Comparison of ENCODE assay signal across 1 cellular context in the genomic region with DNA sequence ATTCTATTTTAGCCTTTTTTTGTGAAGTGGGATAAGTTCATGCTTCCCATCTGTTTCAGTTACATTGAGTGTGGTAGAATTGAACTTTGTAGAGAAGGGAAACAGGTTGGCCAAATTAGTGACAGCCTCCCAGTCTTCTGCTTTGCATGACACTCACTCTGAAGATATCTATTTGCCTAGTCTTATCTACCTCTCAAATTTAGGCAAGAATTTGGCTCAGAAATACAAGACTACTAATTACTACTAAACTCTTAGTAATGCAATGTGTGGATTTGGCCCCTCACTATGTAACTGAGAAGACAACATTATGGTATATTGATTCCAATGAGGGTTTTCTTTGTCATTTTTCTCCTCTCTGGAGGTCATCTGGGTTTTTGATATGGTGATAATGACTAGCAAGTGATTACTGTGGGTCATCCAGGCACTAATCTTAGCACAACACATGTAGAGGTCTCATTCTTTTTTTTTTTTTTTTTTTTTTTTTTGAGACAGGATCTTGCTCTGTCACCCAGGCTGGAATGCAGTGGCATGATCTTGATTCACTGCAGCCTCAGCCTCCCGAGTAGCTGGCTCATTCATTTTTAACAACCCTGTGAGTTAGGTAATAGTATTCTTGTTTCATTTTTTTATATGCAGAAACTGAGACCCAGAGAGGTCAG.
TF ChIP-seq lines count a peak whose summit lies in the region.

No MANE protein-coding gene starts in this region.

TF ChIP-seq in K562, 482 proteins besides CTCF, POLR2A, EP300 and RAD21 (continued from another document and continues in another):
- TF ChIP-seq, protein P1, sequence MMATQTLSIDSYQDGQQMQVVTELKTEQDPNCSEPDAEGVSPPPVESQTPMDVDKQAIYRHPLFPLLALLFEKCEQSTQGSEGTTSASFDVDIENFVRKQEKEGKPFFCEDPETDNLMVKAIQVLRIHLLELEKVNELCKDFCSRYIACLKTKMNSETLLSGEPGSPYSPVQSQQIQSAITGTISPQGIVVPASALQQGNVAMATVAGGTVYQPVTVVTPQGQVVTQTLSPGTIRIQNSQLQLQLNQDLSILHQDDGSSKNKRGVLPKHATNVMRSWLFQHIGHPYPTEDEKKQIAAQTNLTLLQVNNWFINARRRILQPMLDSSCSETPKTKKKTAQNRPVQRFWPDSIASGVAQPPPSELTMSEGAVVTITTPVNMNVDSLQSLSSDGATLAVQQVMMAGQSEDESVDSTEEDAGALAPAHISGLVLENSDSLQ (IDR thresholded peaks at IDR 0.05): no peak
- TF ChIP-seq CBX2 (IDR thresholded peaks at IDR 0.05; ENCODE audit: insufficient read depth, low read length, poor library complexity, severe bottlenecking) (no peak), ILK (tag; IDR thresholded peaks at IDR 0.05; ENCODE audit: borderline replicate concordance, low read depth) (no peak), HCFC1 (IDR thresholded peaks at IDR 0.05; ENCODE audit: low read depth, low read length) (no peak), SAP30 (IDR thresholded peaks at IDR 0.05; ENCODE audit: borderline replicate concordance, insufficient read depth, low read depth, low read length, poor library complexity, severe bottlenecking) (no peak), ZZZ3 (IDR thresholded peaks at IDR 0.05) (no peak), NR2C2 (CRISPR knock-in tag; IDR thresholded peaks at IDR 0.05) (no peak), NR2C2 (tag; IDR thresholded peaks at IDR 0.05) (peak; percentile 73), BMI1 (IDR thresholded peaks at IDR 0.05; ENCODE audit: low read length) (no peak), MXI1 (IDR thresholded peaks at IDR 0.05; ENCODE audit: low read depth, low read length) (no peak), BCL6 (CRISPR knock-in tag; IDR thresholded peaks at IDR 0.05) (no peak), HEY1 (CRISPR knock-in tag; IDR thresholded peaks at IDR 0.05; ENCODE audit: borderline replicate concordance) (no peak), ZNF830 (CRISPR knock-in tag; IDR thresholded peaks at IDR 0.05) (no peak), ZNF311 (CRISPR knock-in tag; IDR thresholded peaks at IDR 0.05) (no peak), RBM17 (IDR thresholded peaks at IDR 0.05; ENCODE audit: borderline replicate concordance, low read depth, low read length) (no peak), SETDB1 (IDR thresholded peaks at IDR 0.05; ENCODE audit: low read length) (no peak), POLR2H (tag; IDR thresholded peaks at IDR 0.05; ENCODE audit: low read depth) (no peak), STAT5A (IDR thresholded peaks at IDR 0.05; ENCODE audit: borderline replicate concordance, low read length) (peak; percentile 65; the same call in 1 of the 2 replicates), GATA2 (CRISPR knock-in tag; IDR thresholded peaks at IDR 0.05) (0 out of 2 replicates have a peak, but pooled peaks have one; percentile 28), ZNF445 (CRISPR knock-in tag; IDR thresholded peaks at IDR 0.05; ENCODE audit: low read depth) (no peak), ZNF12 (CRISPR knock-in tag; IDR thresholded peaks at IDR 0.05) (no peak), ZNF589 (CRISPR knock-in tag; IDR thresholded peaks at IDR 0.05; ENCODE audit: low read depth) (no peak; the same call in 1 of the 2 replicates), NR3C1 (CRISPR knock-in tag; IDR thresholded peaks at IDR 0.05) (no peak)
- TF ChIP-seq, protein P2, sequence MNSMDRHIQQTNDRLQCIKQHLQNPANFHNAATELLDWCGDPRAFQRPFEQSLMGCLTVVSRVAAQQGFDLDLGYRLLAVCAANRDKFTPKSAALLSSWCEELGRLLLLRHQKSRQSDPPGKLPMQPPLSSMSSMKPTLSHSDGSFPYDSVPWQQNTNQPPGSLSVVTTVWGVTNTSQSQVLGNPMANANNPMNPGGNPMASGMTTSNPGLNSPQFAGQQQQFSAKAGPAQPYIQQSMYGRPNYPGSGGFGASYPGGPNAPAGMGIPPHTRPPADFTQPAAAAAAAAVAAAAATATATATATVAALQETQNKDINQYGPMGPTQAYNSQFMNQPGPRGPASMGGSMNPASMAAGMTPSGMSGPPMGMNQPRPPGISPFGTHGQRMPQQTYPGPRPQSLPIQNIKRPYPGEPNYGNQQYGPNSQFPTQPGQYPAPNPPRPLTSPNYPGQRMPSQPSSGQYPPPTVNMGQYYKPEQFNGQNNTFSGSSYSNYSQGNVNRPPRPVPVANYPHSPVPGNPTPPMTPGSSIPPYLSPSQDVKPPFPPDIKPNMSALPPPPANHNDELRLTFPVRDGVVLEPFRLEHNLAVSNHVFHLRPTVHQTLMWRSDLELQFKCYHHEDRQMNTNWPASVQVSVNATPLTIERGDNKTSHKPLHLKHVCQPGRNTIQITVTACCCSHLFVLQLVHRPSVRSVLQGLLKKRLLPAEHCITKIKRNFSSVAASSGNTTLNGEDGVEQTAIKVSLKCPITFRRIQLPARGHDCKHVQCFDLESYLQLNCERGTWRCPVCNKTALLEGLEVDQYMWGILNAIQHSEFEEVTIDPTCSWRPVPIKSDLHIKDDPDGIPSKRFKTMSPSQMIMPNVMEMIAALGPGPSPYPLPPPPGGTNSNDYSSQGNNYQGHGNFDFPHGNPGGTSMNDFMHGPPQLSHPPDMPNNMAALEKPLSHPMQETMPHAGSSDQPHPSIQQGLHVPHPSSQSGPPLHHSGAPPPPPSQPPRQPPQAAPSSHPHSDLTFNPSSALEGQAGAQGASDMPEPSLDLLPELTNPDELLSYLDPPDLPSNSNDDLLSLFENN (IDR thresholded peaks at IDR 0.05; ENCODE audit: low read depth in 2 of 2, low read length in 2 of 2): peak in 1 of 2 experiments; percentile 33; a peak in 1 of 4 replicates
- TF ChIP-seq, protein P3, sequence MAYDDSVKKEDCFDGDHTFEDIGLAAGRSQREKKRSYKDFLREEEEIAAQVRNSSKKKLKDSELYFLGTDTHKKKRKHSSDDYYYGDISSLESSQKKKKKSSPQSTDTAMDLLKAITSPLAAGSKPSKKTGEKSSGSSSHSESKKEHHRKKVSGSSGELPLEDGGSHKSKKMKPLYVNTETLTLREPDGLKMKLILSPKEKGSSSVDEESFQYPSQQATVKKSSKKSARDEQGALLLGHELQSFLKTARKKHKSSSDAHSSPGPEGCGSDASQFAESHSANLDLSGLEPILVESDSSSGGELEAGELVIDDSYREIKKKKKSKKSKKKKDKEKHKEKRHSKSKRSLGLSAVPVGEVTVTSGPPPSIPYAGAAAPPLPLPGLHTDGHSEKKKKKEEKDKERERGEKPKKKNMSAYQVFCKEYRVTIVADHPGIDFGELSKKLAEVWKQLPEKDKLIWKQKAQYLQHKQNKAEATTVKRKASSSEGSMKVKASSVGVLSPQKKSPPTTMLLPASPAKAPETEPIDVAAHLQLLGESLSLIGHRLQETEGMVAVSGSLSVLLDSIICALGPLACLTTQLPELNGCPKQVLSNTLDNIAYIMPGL (CRISPR knock-in tag; IDR thresholded peaks at IDR 0.05): no peak
- TF ChIP-seq, protein P4, sequence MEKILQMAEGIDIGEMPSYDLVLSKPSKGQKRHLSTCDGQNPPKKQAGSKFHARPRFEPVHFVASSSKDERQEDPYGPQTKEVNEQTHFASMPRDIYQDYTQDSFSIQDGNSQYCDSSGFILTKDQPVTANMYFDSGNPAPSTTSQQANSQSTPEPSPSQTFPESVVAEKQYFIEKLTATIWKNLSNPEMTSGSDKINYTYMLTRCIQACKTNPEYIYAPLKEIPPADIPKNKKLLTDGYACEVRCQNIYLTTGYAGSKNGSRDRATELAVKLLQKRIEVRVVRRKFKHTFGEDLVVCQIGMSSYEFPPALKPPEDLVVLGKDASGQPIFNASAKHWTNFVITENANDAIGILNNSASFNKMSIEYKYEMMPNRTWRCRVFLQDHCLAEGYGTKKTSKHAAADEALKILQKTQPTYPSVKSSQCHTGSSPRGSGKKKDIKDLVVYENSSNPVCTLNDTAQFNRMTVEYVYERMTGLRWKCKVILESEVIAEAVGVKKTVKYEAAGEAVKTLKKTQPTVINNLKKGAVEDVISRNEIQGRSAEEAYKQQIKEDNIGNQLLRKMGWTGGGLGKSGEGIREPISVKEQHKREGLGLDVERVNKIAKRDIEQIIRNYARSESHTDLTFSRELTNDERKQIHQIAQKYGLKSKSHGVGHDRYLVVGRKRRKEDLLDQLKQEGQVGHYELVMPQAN (IDR thresholded peaks at IDR 0.05; ENCODE audit: borderline replicate concordance): no peak
- TF ChIP-seq, protein P5, sequence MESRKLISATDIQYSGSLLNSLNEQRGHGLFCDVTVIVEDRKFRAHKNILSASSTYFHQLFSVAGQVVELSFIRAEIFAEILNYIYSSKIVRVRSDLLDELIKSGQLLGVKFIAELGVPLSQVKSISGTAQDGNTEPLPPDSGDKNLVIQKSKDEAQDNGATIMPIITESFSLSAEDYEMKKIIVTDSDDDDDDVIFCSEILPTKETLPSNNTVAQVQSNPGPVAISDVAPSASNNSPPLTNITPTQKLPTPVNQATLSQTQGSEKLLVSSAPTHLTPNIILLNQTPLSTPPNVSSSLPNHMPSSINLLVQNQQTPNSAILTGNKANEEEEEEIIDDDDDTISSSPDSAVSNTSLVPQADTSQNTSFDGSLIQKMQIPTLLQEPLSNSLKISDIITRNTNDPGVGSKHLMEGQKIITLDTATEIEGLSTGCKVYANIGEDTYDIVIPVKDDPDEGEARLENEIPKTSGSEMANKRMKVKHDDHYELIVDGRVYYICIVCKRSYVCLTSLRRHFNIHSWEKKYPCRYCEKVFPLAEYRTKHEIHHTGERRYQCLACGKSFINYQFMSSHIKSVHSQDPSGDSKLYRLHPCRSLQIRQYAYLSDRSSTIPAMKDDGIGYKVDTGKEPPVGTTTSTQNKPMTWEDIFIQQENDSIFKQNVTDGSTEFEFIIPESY (CRISPR knock-in tag; IDR thresholded peaks at IDR 0.05): no peak
- TF ChIP-seq, protein P6, sequence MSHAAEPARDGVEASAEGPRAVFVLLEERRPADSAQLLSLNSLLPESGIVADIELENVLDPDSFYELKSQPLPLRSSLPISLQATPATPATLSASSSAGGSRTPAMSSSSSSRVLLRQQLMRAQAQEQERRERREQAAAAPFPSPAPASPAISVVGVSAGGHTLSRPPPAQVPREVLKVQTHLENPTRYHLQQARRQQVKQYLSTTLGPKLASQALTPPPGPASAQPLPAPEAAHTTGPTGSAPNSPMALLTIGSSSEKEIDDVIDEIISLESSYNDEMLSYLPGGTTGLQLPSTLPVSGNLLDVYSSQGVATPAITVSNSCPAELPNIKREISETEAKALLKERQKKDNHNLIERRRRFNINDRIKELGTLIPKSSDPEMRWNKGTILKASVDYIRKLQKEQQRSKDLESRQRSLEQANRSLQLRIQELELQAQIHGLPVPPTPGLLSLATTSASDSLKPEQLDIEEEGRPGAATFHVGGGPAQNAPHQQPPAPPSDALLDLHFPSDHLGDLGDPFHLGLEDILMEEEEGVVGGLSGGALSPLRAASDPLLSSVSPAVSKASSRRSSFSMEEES (CRISPR knock-in tag; IDR thresholded peaks at IDR 0.05): no peak
- TF ChIP-seq, protein P7, sequence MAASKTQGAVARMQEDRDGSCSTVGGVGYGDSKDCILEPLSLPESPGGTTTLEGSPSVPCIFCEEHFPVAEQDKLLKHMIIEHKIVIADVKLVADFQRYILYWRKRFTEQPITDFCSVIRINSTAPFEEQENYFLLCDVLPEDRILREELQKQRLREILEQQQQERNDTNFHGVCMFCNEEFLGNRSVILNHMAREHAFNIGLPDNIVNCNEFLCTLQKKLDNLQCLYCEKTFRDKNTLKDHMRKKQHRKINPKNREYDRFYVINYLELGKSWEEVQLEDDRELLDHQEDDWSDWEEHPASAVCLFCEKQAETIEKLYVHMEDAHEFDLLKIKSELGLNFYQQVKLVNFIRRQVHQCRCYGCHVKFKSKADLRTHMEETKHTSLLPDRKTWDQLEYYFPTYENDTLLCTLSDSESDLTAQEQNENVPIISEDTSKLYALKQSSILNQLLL (CRISPR knock-in tag; IDR thresholded peaks at IDR 0.05; ENCODE audit: borderline replicate concordance): no peak
- TF ChIP-seq, protein P8, sequence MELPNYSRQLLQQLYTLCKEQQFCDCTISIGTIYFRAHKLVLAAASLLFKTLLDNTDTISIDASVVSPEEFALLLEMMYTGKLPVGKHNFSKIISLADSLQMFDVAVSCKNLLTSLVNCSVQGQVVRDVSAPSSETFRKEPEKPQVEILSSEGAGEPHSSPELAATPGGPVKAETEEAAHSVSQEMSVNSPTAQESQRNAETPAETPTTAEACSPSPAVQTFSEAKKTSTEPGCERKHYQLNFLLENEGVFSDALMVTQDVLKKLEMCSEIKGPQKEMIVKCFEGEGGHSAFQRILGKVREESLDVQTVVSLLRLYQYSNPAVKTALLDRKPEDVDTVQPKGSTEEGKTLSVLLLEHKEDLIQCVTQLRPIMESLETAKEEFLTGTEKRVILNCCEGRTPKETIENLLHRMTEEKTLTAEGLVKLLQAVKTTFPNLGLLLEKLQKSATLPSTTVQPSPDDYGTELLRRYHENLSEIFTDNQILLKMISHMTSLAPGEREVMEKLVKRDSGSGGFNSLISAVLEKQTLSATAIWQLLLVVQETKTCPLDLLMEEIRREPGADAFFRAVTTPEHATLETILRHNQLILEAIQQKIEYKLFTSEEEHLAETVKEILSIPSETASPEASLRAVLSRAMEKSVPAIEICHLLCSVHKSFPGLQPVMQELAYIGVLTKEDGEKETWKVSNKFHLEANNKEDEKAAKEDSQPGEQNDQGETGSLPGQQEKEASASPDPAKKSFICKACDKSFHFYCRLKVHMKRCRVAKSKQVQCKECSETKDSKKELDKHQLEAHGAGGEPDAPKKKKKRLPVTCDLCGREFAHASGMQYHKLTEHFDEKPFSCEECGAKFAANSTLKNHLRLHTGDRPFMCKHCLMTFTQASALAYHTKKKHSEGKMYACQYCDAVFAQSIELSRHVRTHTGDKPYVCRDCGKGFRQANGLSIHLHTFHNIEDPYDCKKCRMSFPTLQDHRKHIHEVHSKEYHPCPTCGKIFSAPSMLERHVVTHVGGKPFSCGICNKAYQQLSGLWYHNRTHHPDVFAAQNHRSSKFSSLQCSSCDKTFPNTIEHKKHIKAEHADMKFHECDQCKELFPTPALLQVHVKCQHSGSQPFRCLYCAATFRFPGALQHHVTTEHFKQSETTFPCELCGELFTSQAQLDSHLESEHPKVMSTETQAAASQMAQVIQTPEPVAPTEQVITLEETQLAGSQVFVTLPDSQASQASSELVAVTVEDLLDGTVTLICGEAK (IDR thresholded peaks at IDR 0.05): no peak
- TF ChIP-seq, protein P8 (CRISPR knock-in tag; IDR thresholded peaks at IDR 0.05): no peak
